ENCODE assay signal across 23 cellular contexts in the genomic region with DNA sequence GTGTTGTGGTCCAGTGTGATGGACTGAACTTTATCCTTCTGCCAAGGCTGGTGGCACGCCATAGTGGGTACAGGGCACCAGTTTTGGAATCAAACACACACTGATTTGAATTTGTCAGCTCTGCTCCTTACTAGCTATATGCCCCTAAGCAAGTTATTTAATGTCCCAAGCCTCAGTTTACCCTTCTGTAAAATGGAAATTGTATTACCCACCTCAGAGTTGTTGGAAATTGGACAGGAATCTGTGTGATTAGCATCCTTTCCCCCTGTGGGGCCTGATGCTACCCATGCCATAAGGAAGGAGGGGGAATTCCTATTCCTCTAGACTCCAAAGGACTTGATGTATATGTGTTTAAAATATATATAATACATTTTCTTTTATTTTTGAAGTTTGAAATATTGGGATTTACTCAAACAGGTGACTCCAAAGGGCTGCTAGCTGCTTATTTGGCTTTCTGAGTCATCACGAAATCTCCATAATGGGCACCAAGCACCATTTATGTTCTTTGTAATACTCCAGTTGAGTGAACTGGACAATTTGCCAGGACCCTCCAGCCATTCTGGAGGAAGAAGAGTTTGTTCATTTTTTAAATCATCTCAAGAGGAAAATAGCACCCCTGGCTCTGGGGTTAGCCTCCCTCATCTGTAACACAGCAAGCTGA.
DNase-seq lines count a peak whose midpoint lies in the region; ATAC-seq and TF ChIP-seq lines count a peak whose summit lies in the region.
"Had no signal": no experiment of that assay in that cellular context is flagged by ENCODE, and none has a peak within 500 bp of the region (broad histone marks: within the 10 kb centered on the region; RNA-seq: fewer than 3 reads in every experiment).

No MANE protein-coding gene starts in this region.

- no peak for TF ChIP-seq POLR2A in adrenal gland (IDR thresholded peaks at IDR 0.05)

- intact Hi-C loops in adrenal gland (cut with DNase I) = no loop called here

- H3K79me2 ChIP-seq in hepatocyte = peaks cover 50% of the 10 kb centered on the region

- ATAC-seq in HG03108 (IDR thresholded peaks at IDR 0.05; ENCODE audit: unreplicated experiment) (no peak), HG02970 (IDR thresholded peaks at IDR 0.05; ENCODE audit: low FRiP score, unreplicated experiment) (no peak)
- ATAC-seq: effector memory CD8-positive, alpha-beta T cell; SK-N-SH treated with all-trans-retinoic acid at 6 μM for 48 hours; WTC11 had no signal

- peaks cover 0 to 92% (median 66%) of the 10 kb centered on the region in 11 experiments; a peak in 18 of 22 replicates for H4K20me1 ChIP-seq in BLaER1 treated with 17β-estradiol and CSF1 and Interleukin-3, amounts not matched to agents 10 nM and 100 nM
- H4K20me1 ChIP-seq in hepatocyte (ENCODE audit: insufficient read depth, poor library complexity, severe bottlenecking) = peaks cover 2% of the 10 kb centered on the region

- H3K4me3 ChIP-seq in BLaER1 treated with 17β-estradiol and CSF1 and Interleukin-3, amounts not matched to agents 10 nM and 100 nM = no peak overlapping the region
- H3K4me3 ChIP-seq in adrenal gland = no peak overlapping the region
- H3K4me3 ChIP-seq in hepatocyte = no peak overlapping the region
- H3K4me3 ChIP-seq: neural progenitor cell, transverse colon had no signal

- 46 to 86% (median 82%) methylated on average over 2 of the region's 2 CpGs for WGBS in adrenal gland, 4 donors
- WGBS in hepatocyte (ENCODE audit: low lambda C conversion rate, missing lambda C conversion rate) = 82% methylated on average over 2 of the region's 2 CpGs

- peaks cover 0 to 70% (median 10%) of the 10 kb centered on the region in 11 experiments; a peak in 12 of 22 replicates for H3K27me3 ChIP-seq in BLaER1 treated with 17β-estradiol and CSF1 and Interleukin-3, amounts not matched to agents 10 nM and 100 nM
- H3K27me3 ChIP-seq in adrenal gland (no peaks in the 10 kb centered on the region), hepatocyte (no peaks in the 10 kb centered on the region)

- H3K4me1 ChIP-seq in BLaER1 treated with 17β-estradiol and CSF1 and Interleukin-3, amounts not matched to agents 10 nM and 100 nM = peaks cover 23 to 72% (median 48%) of the 10 kb centered on the region in 10 experiments
- peaks cover 14 to 52% of the 10 kb centered on the region in 2 donors for H3K4me1 ChIP-seq in adrenal gland (replicated peaks in 1 of 2)
- peaks cover 40% of the 10 kb centered on the region for H3K4me1 ChIP-seq in hepatocyte (ENCODE audit: insufficient read depth)

- H3K27me3 Mint-ChIP-seq in progenitor cell of endocrine pancreas = peaks cover 39% of the 10 kb centered on the region

- no peak overlapping the region for H3K27ac ChIP-seq in BLaER1 treated with 17β-estradiol and CSF1 and Interleukin-3, amounts not matched to agents 10 nM and 100 nM
- H3K27ac ChIP-seq in adrenal gland (peak overlapping the region in 4 of 5 donors; percentile 67 to 91 (median 86)), hepatocyte (peak overlapping the region; percentile 69), substantia nigra (ENCODE audit: low read depth, low read length, poor library complexity, severe bottlenecking) (no peak overlapping the region)
- H3K27ac ChIP-seq: neural progenitor cell had no signal

- H3K9ac ChIP-seq in BLaER1 treated with 17β-estradiol and CSF1 and Interleukin-3, amounts not matched to agents 10 nM and 100 nM = no peak overlapping the region
- H3K9ac ChIP-seq: neural progenitor cell had no signal

- H3K27ac Mint-ChIP-seq in progenitor cell of endocrine pancreas = peak overlapping the region; percentile 20
- H3K27ac Mint-ChIP-seq: activated naive CD8-positive, alpha-beta T cell treated with anti-CD3 and anti-CD28 coated beads for 36 hours; effector memory CD8-positive, alpha-beta T cell; neural progenitor cell; WTC11 had no signal

- DNase-seq in adrenal gland (no peak), hepatocyte (ENCODE audit: low spot score) (no peak), progenitor cell of endocrine pancreas (ENCODE audit: low spot score, unreplicated experiment) (no peak), substantia nigra (lab: John Stamatoyannopoulos, UW) (no peak), cortex of kidney (lab: John Stamatoyannopoulos, UW) (no peak)
- DNase-seq: ACHN; activated CD4-positive, alpha-beta T cell treated with anti-CD3 and anti-CD28 coated beads, Interleukin-2, amount 50 U/mL, for 4 hours; activated CD8-positive, alpha-beta memory T cell treated with anti-CD3 and anti-CD28 coated beads, Interleukin-2, amount 50 U/mL, for 4 hours; activated naive CD8-positive, alpha-beta T cell treated with anti-CD3 and anti-CD28 coated beads for 36 hours; effector memory CD8-positive, alpha-beta T cell; KBM-7; left cardiac atrium; MM.1S; NCI-H1436 treated with DMSO at 0.1 percent for 48 hours; stimulated activated CD4-positive, alpha-beta T cell treated with anti-CD3 and anti-CD28 coated beads, Interleukin-4, amount 100 ng/mL, for 24 hours; stimulated activated naive CD4-positive, alpha-beta T cell treated with Interleukin-2 at 50 U/mL for 16 hours had no signal

- no peaks in the 10 kb centered on the region for H3K36me3 Mint-ChIP-seq in progenitor cell of endocrine pancreas (ENCODE audit: insufficient read depth)
- H3K36me3 Mint-ChIP-seq: activated naive CD8-positive, alpha-beta T cell treated with anti-CD3 and anti-CD28 coated beads for 36 hours; neural progenitor cell; WTC11 had no signal

- TF ChIP-seq CTCF in adrenal gland (IDR thresholded peaks at IDR 0.05) = no peak
- no peak for TF ChIP-seq CTCF in hepatocyte (IDR thresholded peaks at IDR 0.05; ENCODE audit: poor library complexity)
- TF ChIP-seq CTCF in progenitor cell of endocrine pancreas (IDR thresholded peaks at IDR 0.05; ENCODE audit: unreplicated experiment) = no peak

- H3K4me2 ChIP-seq in BLaER1 treated with 17β-estradiol and CSF1 and Interleukin-3, amounts not matched to agents 10 nM and 100 nM = peak overlapping the region in 9 of 11 experiments; percentile 59 to 94 (median 85); a peak in 15 of 22 replicates
- H3K4me2 ChIP-seq in hepatocyte = peak overlapping the region; percentile 66
- H3K4me2 ChIP-seq: neural progenitor cell had no signal

- no peaks in the 10 kb centered on the region for H3K9me3 Mint-ChIP-seq in progenitor cell of endocrine pancreas (ENCODE audit: low read depth)
- H3K9me3 Mint-ChIP-seq: activated naive CD8-positive, alpha-beta T cell treated with anti-CD3 and anti-CD28 coated beads for 36 hours; effector memory CD8-positive, alpha-beta T cell; neural progenitor cell; WTC11 had no signal

- no peak overlapping the region for H3K4me3 Mint-ChIP-seq in progenitor cell of endocrine pancreas (ENCODE audit: low read depth)
- H3K4me3 Mint-ChIP-seq: activated naive CD8-positive, alpha-beta T cell treated with anti-CD3 and anti-CD28 coated beads for 36 hours; effector memory CD8-positive, alpha-beta T cell; neural progenitor cell; WTC11 had no signal

- H3K9me3 ChIP-seq in BLaER1 treated with 17β-estradiol and CSF1 and Interleukin-3, amounts not matched to agents 10 nM and 100 nM (replicated peaks in 1 of 11) = no peaks in the 10 kb centered on the region
- no peaks in the 10 kb centered on the region for H3K9me3 ChIP-seq in adrenal gland (replicated peaks in 1 of 3)
- H3K9me3 ChIP-seq in hepatocyte (ENCODE audit: low read depth) = no peaks in the 10 kb centered on the region
- H3K9me3 ChIP-seq: transverse colon had no signal

- H2AFZ ChIP-seq in hepatocyte = no peak overlapping the region
- H2AFZ ChIP-seq: neural progenitor cell had no signal

- peaks cover 15% of the 10 kb centered on the region for H3K4me1 Mint-ChIP-seq in progenitor cell of endocrine pancreas (ENCODE audit: low read depth)

- H3K9me2 ChIP-seq in hepatocyte (replicated peaks; ENCODE audit: insufficient read depth) = no peaks in the 10 kb centered on the region

- no peaks in the 10 kb centered on the region for H3K36me3 ChIP-seq in BLaER1 treated with 17β-estradiol and CSF1 and Interleukin-3, amounts not matched to agents 10 nM and 100 nM
- H3K36me3 ChIP-seq in adrenal gland (replicated peaks in 1 of 2) (no peaks in the 10 kb centered on the region), hepatocyte (replicated peaks; ENCODE audit: insufficient read depth, low read depth) (no peaks in the 10 kb centered on the region)
- H3K36me3 ChIP-seq: neural progenitor cell, transverse colon had no signal

Comparison
In these comparisons a context has a peak if more than half of its experiments do, and no peak if none do; other contexts are left out.
1. H3K27ac ChIP-seq: peak in adrenal gland (4 of 5) and hepatocyte (single experiment); none in BLaER1 treated with 17β-estradiol and CSF1 and Interleukin-3, amounts not matched to agents 10 nM and 100 nM (0 of 11) and substantia nigra (single experiment).